In genomic region chr4:47413515-47413914, GRCh38 we compare ENCODE assay signal across 23 cellular contexts. TPM values are rescaled to one million over a fixed set of nuclear protein-coding genes. Genes with fewer than 3 reads are reported as not detected.
DNase-seq lines count a peak whose midpoint lies in the region; ATAC-seq and TF ChIP-seq lines count a peak whose summit lies in the region.
"Had no signal": no experiment of that assay in that cellular context is flagged by ENCODE, and none has a peak within 500 bp of the region (broad histone marks: within the 10 kb centered on the region; RNA-seq: fewer than 3 reads in every experiment).

No MANE protein-coding gene starts in this region.

- no peaks in the 10 kb centered on the region for H3K36me3 Mint-ChIP-seq in mesothelial cell of epicardium
- no peaks in the 10 kb centered on the region for H3K36me3 Mint-ChIP-seq in activated T-cell treated with anti-CD3 and anti-CD28 coated beads, Interleukin-2, amount 50 U/mL, for 72 hours (ENCODE audit: insufficient read depth in 2 of 2)

- H3K4me1 ChIP-seq in heart right ventricle = no peaks in the 10 kb centered on the region
- H3K4me1 ChIP-seq: gastroesophageal sphincter, SJSA1 had no signal

- no peak overlapping the region for H3K27ac ChIP-seq in heart right ventricle
- H3K27ac ChIP-seq: gastroesophageal sphincter, SJSA1 had no signal

- no peaks in the 10 kb centered on the region for H3K4me1 Mint-ChIP-seq in mesothelial cell of epicardium
- H3K4me1 Mint-ChIP-seq in activated T-cell treated with anti-CD3 and anti-CD28 coated beads, Interleukin-2, amount 50 U/mL, for 72 hours (ENCODE audit: low read depth) = no peaks in the 10 kb centered on the region

- WGBS in heart right ventricle, 2 donors = 76 to 85% methylated on average over 2 of the region's 2 CpGs

- no peaks in the 10 kb centered on the region for H3K27me3 ChIP-seq in heart right ventricle
- H3K27me3 ChIP-seq: gastroesophageal sphincter, SJSA1 had no signal

- TF ChIP-seq CTCF in heart right ventricle (IDR thresholded peaks at IDR 0.05) (no peak), mesothelial cell of epicardium (IDR thresholded peaks at IDR 0.05; ENCODE audit: unreplicated experiment) (no peak)

- H3K27ac Mint-ChIP-seq in mesothelial cell of epicardium = no peak overlapping the region
- H3K27ac Mint-ChIP-seq in activated T-cell treated with anti-CD3 and anti-CD28 coated beads, Interleukin-2, amount 50 U/mL, for 72 hours = no peak overlapping the region
- H3K27ac Mint-ChIP-seq: activated CD8-positive, alpha-beta T cell treated with anti-CD3 and anti-CD28 coated beads for 36 hours; T-helper 17 cell had no signal

- intact Hi-C loops in heart right ventricle (cut with DNase I) = no loop called here

- ATAC-seq in HG03097 (IDR thresholded peaks at IDR 0.05; ENCODE audit: low FRiP score, unreplicated experiment) (peak; percentile 81), heart right ventricle (no peak), GM18511 (IDR thresholded peaks at IDR 0.05; ENCODE audit: unreplicated experiment) (no peak)
- no peak for ATAC-seq in activated T-cell treated with anti-CD3 and anti-CD28 coated beads, Interleukin-2, amount 50 U/mL, for 72 hours (replicated peaks in 1 of 2)
- ATAC-seq: activated CD8-positive, alpha-beta T cell treated with anti-CD3 and anti-CD28 coated beads for 36 hours; esophagus mucosa; gastroesophageal sphincter; T-helper 17 cell had no signal

- no peaks in the 10 kb centered on the region for H3K36me3 ChIP-seq in heart right ventricle
- H3K36me3 ChIP-seq: gastroesophageal sphincter, SJSA1 had no signal

- H3K9me3 Mint-ChIP-seq in mesothelial cell of epicardium = no peaks in the 10 kb centered on the region
- H3K9me3 Mint-ChIP-seq in activated T-cell treated with anti-CD3 and anti-CD28 coated beads, Interleukin-2, amount 50 U/mL, for 72 hours = peaks cover 0 to 3% of the 10 kb centered on the region in 2 donors
- H3K9me3 Mint-ChIP-seq: activated CD8-positive, alpha-beta T cell treated with anti-CD3 and anti-CD28 coated beads for 36 hours had no signal

- no peaks in the 10 kb centered on the region for H3K9me3 ChIP-seq in heart right ventricle
- H3K9me3 ChIP-seq: gastroesophageal sphincter, SJSA1 had no signal

- H3K27me3 Mint-ChIP-seq in mesothelial cell of epicardium (ENCODE audit: low read depth) = no peaks in the 10 kb centered on the region
- H3K27me3 Mint-ChIP-seq in activated T-cell treated with anti-CD3 and anti-CD28 coated beads, Interleukin-2, amount 50 U/mL, for 72 hours (ENCODE audit: low read depth) = peaks cover 21% of the 10 kb centered on the region

- no peak overlapping the region for H3K4me3 ChIP-seq in heart right ventricle
- H3K4me3 ChIP-seq: gastroesophageal sphincter, SJSA1 had no signal

- DNase-seq in DMS53 (lab: John Stamatoyannopoulos, UW) (peak; percentile 93), NCI-H526 treated with DMSO at 0.1 percent for 48 hours (lab: John Stamatoyannopoulos, UW) (peak; percentile 69), left kidney (ENCODE audit: low read depth, low spot score) (peak; percentile 92), heart right ventricle (no peak), mesothelial cell of epicardium (ENCODE audit: low spot score in 2 of 2, unreplicated experiment in 2 of 2) (no peak)
- DNase-seq in activated T-cell treated with anti-CD3 and anti-CD28 coated beads, Interleukin-2, amount 50 U/mL, for 72 hours = no peak
- DNase-seq: activated CD4-positive, CD25-positive, alpha-beta regulatory T cell; activated CD8-positive, alpha-beta T cell treated with anti-CD3 and anti-CD28 coated beads for 36 hours; activated naive CD4-positive, alpha-beta T cell treated with anti-CD3 and anti-CD28 coated beads, Interleukin-2, amount 50 U/mL, for 16 hours; activated T-cell treated with anti-CD3 and anti-CD28 coated beads, Interleukin-2, amount 50 U/mL, for 1 hour; cerebellar nuclear complex; effector CD4-positive, alpha-beta T cell; EL; H9; Kasumi-1; NCI-H1105 treated with DMSO at 0.1 percent for 48 hours; OCI-M1; T-helper 17 cell had no signal

- no peak overlapping the region for H3K4me3 Mint-ChIP-seq in mesothelial cell of epicardium
- H3K4me3 Mint-ChIP-seq in activated T-cell treated with anti-CD3 and anti-CD28 coated beads, Interleukin-2, amount 50 U/mL, for 72 hours = no peak overlapping the region
- H3K4me3 Mint-ChIP-seq: activated CD8-positive, alpha-beta T cell treated with anti-CD3 and anti-CD28 coated beads for 36 hours; H9; T-helper 17 cell had no signal

RNA-seq across cellular contexts. Expression of gene COMMD8, which starts 50.0 kb away (rescaled TPM):
- total RNA-seq in heart right ventricle = 10 to 100 TPM; 11.5 to 22.2 (median 15.2) TPM
- polyA plus RNA-seq in heart right ventricle = 10 to 100 TPM in 1 of 2 donors, 1 to 10 TPM in 1; 9.2 to 18.2 TPM
- 8.0 to 10.0 TPM (median 8.2 TPM) in 3 replicates for total RNA-seq in mesothelial cell of epicardium
- total RNA-seq in activated T-cell treated with anti-CD3 and anti-CD28 coated beads, Interleukin-2, amount 50 U/mL, for 72 hours = 10 to 100 TPM; 14.1 to 21.6 TPM

Comparison
In these comparisons a context has a peak if more than half of its experiments do, and no peak if none do; other contexts are left out.
1. DNase-seq: peak in DMS53 (single experiment), NCI-H526 treated with DMSO at 0.1 percent for 48 hours (single experiment) and left kidney (single experiment); none in heart right ventricle (0 of 2), mesothelial cell of epicardium (0 of 2) and activated T-cell treated with anti-CD3 and anti-CD28 coated beads, Interleukin-2, amount 50 U/mL, for 72 hours (0 of 2).